Comparison of ENCODE assay signal across 1 cellular context in the genomic region with DNA sequence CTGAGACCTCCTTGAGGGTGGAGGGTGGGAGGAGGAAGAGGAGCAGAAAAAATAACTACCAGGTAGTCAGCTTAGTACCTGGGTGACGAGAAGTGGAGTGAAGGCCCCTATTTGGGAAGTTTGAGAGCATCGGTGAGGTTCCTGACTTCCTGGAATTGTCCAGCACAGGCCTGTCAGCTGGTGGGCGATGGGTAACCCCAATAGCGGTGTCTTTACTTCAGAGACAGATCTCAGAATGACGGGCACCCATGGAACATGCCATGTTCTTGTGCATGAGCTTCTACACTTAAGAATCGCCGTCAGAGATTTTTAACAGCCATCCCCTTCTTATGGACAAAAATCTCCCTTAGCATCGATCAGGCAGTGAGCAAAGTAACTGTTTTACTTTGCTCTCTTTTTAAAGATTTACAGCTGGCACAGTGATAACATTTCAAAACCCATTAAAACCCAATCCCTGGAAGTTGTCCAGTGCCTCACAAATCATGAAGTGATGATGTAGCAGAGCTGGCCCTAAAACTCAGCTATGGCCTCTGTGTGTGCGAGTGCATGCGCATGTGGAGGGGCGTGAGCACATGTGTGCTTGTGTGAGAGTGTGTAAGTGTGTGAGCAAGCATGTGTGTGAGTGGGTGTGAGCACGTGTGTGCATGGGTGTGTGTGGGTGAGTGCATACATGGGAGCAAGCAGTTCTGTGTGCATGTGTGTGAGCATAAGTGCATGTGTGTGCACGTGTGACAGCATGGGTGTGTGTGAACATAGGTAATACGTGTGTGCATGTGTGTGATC.
TF ChIP-seq lines count a peak whose summit lies in the region.

No MANE protein-coding gene starts in this region.

TF ChIP-seq in HepG2, 621 proteins besides CTCF, POLR2A, EP300 and RAD21:
- TF ChIP-seq ZNF850 (CRISPR knock-in tag; conservative IDR thresholded peaks at IDR 0.05) (no peak), YEATS2 (CRISPR knock-in tag; IDR thresholded peaks at IDR 0.05; ENCODE audit: borderline replicate concordance) (no peak), ZNF337 (CRISPR knock-in tag; IDR thresholded peaks at IDR 0.05; ENCODE audit: borderline replicate concordance, low read depth) (no peak)
- TF ChIP-seq, protein P1, sequence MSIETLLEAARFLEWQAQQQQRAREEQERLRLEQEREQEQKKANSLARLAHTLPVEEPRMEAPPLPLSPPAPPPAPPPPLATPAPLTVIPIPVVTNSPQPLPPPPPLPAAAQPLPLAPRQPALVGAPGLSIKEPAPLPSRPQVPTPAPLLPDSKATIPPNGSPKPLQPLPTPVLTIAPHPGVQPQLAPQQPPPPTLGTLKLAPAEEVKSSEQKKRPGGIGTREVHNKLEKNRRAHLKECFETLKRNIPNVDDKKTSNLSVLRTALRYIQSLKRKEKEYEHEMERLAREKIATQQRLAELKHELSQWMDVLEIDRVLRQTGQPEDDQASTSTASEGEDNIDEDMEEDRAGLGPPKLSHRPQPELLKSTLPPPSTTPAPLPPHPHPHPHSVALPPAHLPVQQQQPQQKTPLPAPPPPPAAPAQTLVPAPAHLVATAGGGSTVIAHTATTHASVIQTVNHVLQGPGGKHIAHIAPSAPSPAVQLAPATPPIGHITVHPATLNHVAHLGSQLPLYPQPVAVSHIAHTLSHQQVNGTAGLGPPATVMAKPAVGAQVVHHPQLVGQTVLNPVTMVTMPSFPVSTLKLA (IDR thresholded peaks at IDR 0.05) = peak; percentile 99
TF ChIP-seq in HepG2: peak in this region for 1.
